ENCODE assay signal across 18 cellular contexts in the genomic region with DNA sequence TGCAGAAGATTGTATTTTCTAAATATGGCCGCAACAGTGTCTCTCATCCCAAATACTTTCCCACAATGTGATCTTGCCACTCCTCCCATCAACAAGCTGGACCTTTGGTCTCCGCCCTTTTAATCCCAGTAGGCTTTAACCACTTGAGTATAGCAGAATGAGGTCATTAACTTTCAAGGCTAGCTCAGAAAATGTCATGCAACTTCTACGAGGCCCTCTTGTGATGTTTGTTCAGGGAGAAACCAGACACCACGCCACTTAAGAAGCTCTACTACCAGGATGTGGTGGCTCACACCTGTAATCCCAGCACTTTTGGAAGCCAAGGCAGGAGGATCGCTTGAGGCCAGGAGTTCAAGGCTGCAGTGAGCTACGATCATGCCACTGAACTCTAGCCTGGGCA. TPM values are rescaled to one million over a fixed set of nuclear protein-coding genes. Genes with fewer than 3 reads are reported as not detected.
DNase-seq lines count a peak whose midpoint lies in the region; ATAC-seq and TF ChIP-seq lines count a peak whose summit lies in the region.
"Had no signal": no experiment of that assay in that cellular context is flagged by ENCODE, and none has a peak within 500 bp of the region (broad histone marks: within the 10 kb centered on the region; RNA-seq: fewer than 3 reads in every experiment).

No MANE protein-coding gene starts in this region.

- in situ Hi-C loops in SK-MEL-5 (cut with HindIII; ENCODE audit: low pct_unique_long_range_greater_than_20kb, low sequenced_read_pairs) = no loop called here

- no peaks in the 10 kb centered on the region for H3K36me3 Mint-ChIP-seq in nephron progenitor cell (ENCODE audit: low read depth)
- H3K36me3 Mint-ChIP-seq: activated naive CD4-positive, alpha-beta T cell treated with anti-CD3 and anti-CD28 coated beads, Interleukin-2, amount 50 U/mL, for 72 hours; brain; neural progenitor cell had no signal

- ATAC-seq in HG03354 (IDR thresholded peaks at IDR 0.05; ENCODE audit: poor library complexity, severe bottlenecking, unreplicated experiment) (no peak), HG02840 (IDR thresholded peaks at IDR 0.05; ENCODE audit: low FRiP score, unreplicated experiment) (no peak)
- ATAC-seq: activated CD8-positive, alpha-beta T cell treated with anti-CD3 and anti-CD28 coated beads, Interleukin-2, amount 10 ng/mL, durations not matched to agents 7 days and 5 days; activated naive CD4-positive, alpha-beta T cell treated with anti-CD3 and anti-CD28 coated beads, Interleukin-2, amount 50 U/mL, for 72 hours had no signal

- no peak overlapping the region for H3K4me3 Mint-ChIP-seq in nephron progenitor cell
- H3K4me3 Mint-ChIP-seq: activated CD8-positive, alpha-beta T cell treated with anti-CD3 and anti-CD28 coated beads, Interleukin-2, amount 10 ng/mL, durations not matched to agents 7 days and 5 days; brain; neural progenitor cell had no signal

- H3K4me1 Mint-ChIP-seq in nephron progenitor cell = peaks cover 6% of the 10 kb centered on the region
- H3K4me1 Mint-ChIP-seq: brain had no signal

- DNase-seq in NCI-H2171 treated with DMSO at 0.1 percent for 48 hours (lab: John Stamatoyannopoulos, UW) (peak; percentile 64), NCI-H2171 (lab: John Stamatoyannopoulos, UW) (no peak), NCI-H2107 treated with DMSO at 0.1 percent for 48 hours (lab: John Stamatoyannopoulos, UW; ENCODE audit: unreplicated experiment) (peak; percentile 73), SK-MEL-5 (ENCODE audit: low read depth, low spot score) (peak; percentile 30), nephron progenitor cell (no peak), ureter (ENCODE audit: low spot score) (no peak)
- DNase-seq: 8988T; activated CD8-positive, alpha-beta T cell treated with anti-CD3 and anti-CD28 coated beads, Interleukin-2, amount 10 ng/mL, durations not matched to agents 7 days and 5 days; activated T-cell treated with anti-CD3 and anti-CD28 coated beads, Interleukin-2, amount 50 U/mL, for 48 hours; cortex of kidney; MG63; NCI-H1694 treated with DMSO at 0.1 percent for 48 hours; T-helper 1 cell had no signal

- H3K9me3 Mint-ChIP-seq in nephron progenitor cell = no peaks in the 10 kb centered on the region
- H3K9me3 Mint-ChIP-seq: brain, neural progenitor cell had no signal

- no peak for TF ChIP-seq CTCF in nephron progenitor cell (IDR thresholded peaks at IDR 0.05)

- H3K27me3 Mint-ChIP-seq in nephron progenitor cell (ENCODE audit: low read depth, poor library complexity) = peaks cover 3% of the 10 kb centered on the region

- H3K27ac Mint-ChIP-seq in nephron progenitor cell = peak overlapping the region; percentile 64
- H3K27ac Mint-ChIP-seq: activated CD8-positive, alpha-beta T cell treated with anti-CD3 and anti-CD28 coated beads, Interleukin-2, amount 10 ng/mL, durations not matched to agents 7 days and 5 days; activated naive CD4-positive, alpha-beta T cell treated with anti-CD3 and anti-CD28 coated beads, Interleukin-2, amount 50 U/mL, for 72 hours; brain; neural progenitor cell had no signal

RNA-seq across cellular contexts. Expression of a gene that starts 20.1 kb away (rescaled TPM):
- not detected in 2 replicates for total RNA-seq in SK-MEL-5 (2014; rRNA removed; shearing (Covaris generic))
- not detected in 2 replicates for polyA plus RNA-seq in SK-MEL-5 (2015; cell fraction: cytosol; rRNA removed)
- not detected in 2 replicates for polyA plus RNA-seq in SK-MEL-5 (2015; cell fraction: nucleus; rRNA removed)
- not detected for total RNA-seq in ureter
- total RNA-seq: activated CD8-positive, alpha-beta T cell treated with anti-CD3 and anti-CD28 coated beads, Interleukin-2, amount 10 ng/mL, durations not matched to agents 7 days and 5 days; activated naive CD4-positive, alpha-beta T cell treated with anti-CD3 and anti-CD28 coated beads, Interleukin-2, amount 50 U/mL, for 72 hours had no signal

Comparison
In these comparisons a context has a peak if more than half of its experiments do, and no peak if none do; other contexts are left out.
1. DNase-seq: peak in NCI-H2171 treated with DMSO at 0.1 percent for 48 hours (single experiment), NCI-H2107 treated with DMSO at 0.1 percent for 48 hours (single experiment) and SK-MEL-5 (single experiment); none in NCI-H2171 (single experiment), nephron progenitor cell (single experiment) and ureter (single experiment).